In genomic region chr14:76958975-76959710, GRCh38 we compare ENCODE assay signal across 9 cellular contexts.
DNase-seq lines count a peak whose midpoint lies in the region; ATAC-seq and TF ChIP-seq lines count a peak whose summit lies in the region.
"Had no signal": no experiment of that assay in that cellular context is flagged by ENCODE, and none has a peak within 500 bp of the region (broad histone marks: within the 10 kb centered on the region; RNA-seq: fewer than 3 reads in every experiment).

No MANE protein-coding gene starts in this region.

- ATAC-seq in activated CD4-positive, alpha-beta T cell treated with anti-CD3 and anti-CD28 coated beads for 36 hours: no peak
- peak; percentile 27 for ATAC-seq in HG03378 (IDR thresholded peaks at IDR 0.05; ENCODE audit: unreplicated experiment)

- peaks cover 92% of the 10 kb centered on the region for H3K4me1 Mint-ChIP-seq in activated CD4-positive, alpha-beta T cell treated with anti-CD3 and anti-CD28 coated beads for 36 hours

- H3K9me3 ChIP-seq in ascending aorta: no peaks in the 10 kb centered on the region

- peaks cover 14 to 51% of the 10 kb centered on the region in 2 donors for H3K4me1 ChIP-seq in ascending aorta

- no peaks in the 10 kb centered on the region for H3K27me3 Mint-ChIP-seq in activated CD4-positive, alpha-beta T cell treated with anti-CD3 and anti-CD28 coated beads for 36 hours

- H3K36me3 Mint-ChIP-seq in activated CD4-positive, alpha-beta T cell treated with anti-CD3 and anti-CD28 coated beads for 36 hours (ENCODE audit: low read depth): no peaks in the 10 kb centered on the region

- intact Hi-C loops in activated CD4-positive, alpha-beta T cell treated with anti-CD3 and anti-CD28 coated beads for 36 hours (cut with DNase I, micrococcal nuclease): loop anchor here (5.0 to 10.0 kb wide), 3 partner anchors 37 to 496 kb away; partner anchors contain the start of genes AHSA1 (in 1 of the 2), GSTZ1 (in 1 of the 2), POMT2 (in 1 of the 2) and VIPAS39 (in 1 of the 2)
- intact Hi-C loops in ascending aorta (cut with DNase I): loop anchor here (5.0 kb wide), 2 partner anchors 48 to 83 kb away; no protein-coding TSS in a partner anchor

- H3K27me3 ChIP-seq in ascending aorta: no peaks in the 10 kb centered on the region

- H3K9me3 Mint-ChIP-seq in activated CD4-positive, alpha-beta T cell treated with anti-CD3 and anti-CD28 coated beads for 36 hours (ENCODE audit: low read depth): no peaks in the 10 kb centered on the region

- no peak overlapping the region for H3K4me3 Mint-ChIP-seq in activated CD4-positive, alpha-beta T cell treated with anti-CD3 and anti-CD28 coated beads for 36 hours

- CTCF ChIA-PET in activated CD4-positive, alpha-beta T cell treated with anti-CD3 and anti-CD28 coated beads for 36 hours (lab: Charles Lee): interaction anchor here (0.7 to 1.7 kb wide), 4 partner anchors 17 to 65 kb away, joined by 3 to 5 read pairs (median 3); no protein-coding TSS in a partner anchor

- POLR2A ChIA-PET in activated CD4-positive, alpha-beta T cell treated with anti-CD3 and anti-CD28 coated beads for 36 hours (lab: Charles Lee): no interaction called here

- peak overlapping the region; percentile 94 to 97 for H3K27ac ChIP-seq in ascending aorta
- H3K27ac ChIP-seq: C4-2B had no signal

- H3K27ac Mint-ChIP-seq in activated CD4-positive, alpha-beta T cell treated with anti-CD3 and anti-CD28 coated beads for 36 hours: peak overlapping the region; percentile 91

- DNase-seq in activated CD4-positive, alpha-beta T cell treated with anti-CD3 and anti-CD28 coated beads for 36 hours: peak; percentile 42
- DNase-seq in activated CD4-positive, alpha-beta T cell treated with anti-CD3 and anti-CD28 coated beads, Interleukin-2, amount 50 U/mL, for 4 hours: no peak
- peak; percentile 64 to 89 for DNase-seq in ascending aorta (ENCODE audit: low spot score in 2 of 2)
- DNase-seq in myocyte (ENCODE audit: low read depth): peak; percentile 94
- no peak for DNase-seq in NCI-H1694 treated with DMSO at 0.1 percent for 48 hours (lab: John Stamatoyannopoulos, UW)
- DNase-seq in NCI-H82 treated with DMSO at 0.1 percent for 48 hours (lab: John Stamatoyannopoulos, UW; ENCODE audit: unreplicated experiment): no peak
- DNase-seq in T-helper 9 cell: no peak

- TF ChIP-seq CTCF in ascending aorta (IDR thresholded peaks at IDR 0.05): no peak

- H3K4me3 ChIP-seq in ascending aorta: no peak overlapping the region

- no peaks in the 10 kb centered on the region for H3K36me3 ChIP-seq in ascending aorta

Comparison
In these comparisons a context has a peak if more than half of its experiments do, and no peak if none do; other contexts are left out.
1. DNase-seq: peak in activated CD4-positive, alpha-beta T cell treated with anti-CD3 and anti-CD28 coated beads for 36 hours (single experiment), ascending aorta (2 of 2) and myocyte (single experiment); none in activated CD4-positive, alpha-beta T cell treated with anti-CD3 and anti-CD28 coated beads, Interleukin-2, amount 50 U/mL, for 4 hours (0 of 2), NCI-H1694 treated with DMSO at 0.1 percent for 48 hours (single experiment), NCI-H82 treated with DMSO at 0.1 percent for 48 hours (single experiment) and T-helper 9 cell (single experiment).